In the genomic region with DNA sequence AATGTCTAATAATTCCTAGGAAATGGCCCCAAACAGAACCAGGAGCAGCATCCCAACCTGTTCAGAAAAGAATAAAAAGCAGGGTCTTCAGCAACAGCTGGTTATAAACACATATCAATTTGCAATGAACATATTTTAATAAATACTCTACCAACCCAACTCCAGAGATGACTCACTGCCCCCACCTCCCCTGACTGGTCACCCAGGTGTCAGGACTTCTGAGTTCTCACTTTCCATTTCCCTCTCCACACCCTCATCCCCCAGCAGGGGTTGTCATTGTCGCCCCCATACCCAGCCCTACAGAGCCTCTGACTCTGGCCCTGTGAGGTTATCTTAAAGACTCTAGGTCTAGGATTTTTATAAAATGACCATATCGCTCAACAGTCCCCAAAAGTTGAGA, we compare ENCODE assay signal across 26 cellular contexts. TPM values are rescaled to one million over a fixed set of nuclear protein-coding genes. Genes with fewer than 3 reads are reported as not detected.
"Had no signal": no experiment of that assay in that cellular context is flagged by ENCODE, and none has a peak within 500 bp of the region (broad histone marks: within the 10 kb centered on the region; RNA-seq: fewer than 3 reads in every experiment).

No MANE protein-coding gene starts in this region.

- H3K9me3 ChIP-seq: left ventricle myocardium inferior, neutrophil, ovary, psoas muscle, right atrium auricular region, tibial artery had no signal

- H3K4me1 Mint-ChIP-seq: T-cell had no signal

- H3K4me3 ChIP-seq: hepatocyte, left ventricle myocardium inferior, ovary, psoas muscle, right atrium auricular region, tibial artery had no signal

- H3K36me3 ChIP-seq: left ventricle myocardium inferior, neutrophil, ovary, right atrium auricular region, tibial artery had no signal

- DNase-seq: activated CD4-positive, alpha-beta memory T cell treated with anti-CD3 and anti-CD28 coated beads for 36 hours; activated CD4-positive, alpha-beta T cell treated with anti-CD3 and anti-CD28 coated beads for 4 hours; activated CD8-positive, alpha-beta memory T cell treated with anti-CD3 and anti-CD28 coated beads, Interleukin-2, amount 10 ng/mL, durations not matched to agents 7 days and 5 days; central memory CD4-positive, alpha-beta T cell; effector memory CD4-positive, alpha-beta T cell; glutamatergic neuron; kidney glomerular epithelial cell; left ventricle myocardium inferior; ovary; psoas muscle; stimulated activated CD4-positive, alpha-beta T cell treated with anti-CD3 and anti-CD28 coated beads, Interleukin-4, amount 100 ng/mL, for 24 hours; T-cell; tibial artery had no signal

- H3K4me3 Mint-ChIP-seq: activated CD4-positive, alpha-beta memory T cell treated with anti-CD3 and anti-CD28 coated beads for 36 hours; activated CD8-positive, alpha-beta memory T cell treated with anti-CD3 and anti-CD28 coated beads, Interleukin-2, amount 10 ng/mL, durations not matched to agents 7 days and 5 days; mesothelial cell of epicardium; natural killer cell treated with Interleukin-12 subunit alpha and Interleukin-12 subunit beta and Interleukin-15 and Interleukin-18, amount 100 ng/mL, for 72 hours; stimulated activated naive CD8-positive, alpha-beta T cell treated with anti-CD3 and anti-CD28 coated beads, Interleukin-15, Interleukin-2, amounts not matched to agents 100 ng/mL and 50 ng/mL, for 24 hours; T-cell; T-helper 2 cell treated with Interferon-gamma antibody and Interleukin-4, amounts not matched to agents 5 μg/mL and 100 μg/mL, for 36 hours had no signal

- ATAC-seq: activated CD8-positive, alpha-beta memory T cell treated with anti-CD3 and anti-CD28 coated beads, Interleukin-2, amount 10 ng/mL, durations not matched to agents 7 days and 5 days; activated naive CD4-positive, alpha-beta T cell treated with anti-CD3 and anti-CD28 coated beads, Interleukin-2, amount 50 U/mL, for 72 hours; esophagus mucosa; psoas muscle; T-cell had no signal

- H2AFZ ChIP-seq: hepatocyte had no signal

- H3K36me3 Mint-ChIP-seq: activated CD4-positive, alpha-beta memory T cell treated with anti-CD3 and anti-CD28 coated beads for 36 hours; activated CD8-positive, alpha-beta memory T cell treated with anti-CD3 and anti-CD28 coated beads, Interleukin-2, amount 10 ng/mL, durations not matched to agents 7 days and 5 days; activated naive CD4-positive, alpha-beta T cell treated with anti-CD3 and anti-CD28 coated beads, Interleukin-2, amount 50 U/mL, for 72 hours; mesothelial cell of epicardium; natural killer cell treated with Interleukin-12 subunit alpha and Interleukin-12 subunit beta and Interleukin-15 and Interleukin-18, amount 100 ng/mL, for 72 hours; T-cell had no signal

- H3K27ac Mint-ChIP-seq: activated CD4-positive, alpha-beta memory T cell treated with anti-CD3 and anti-CD28 coated beads for 36 hours; activated CD8-positive, alpha-beta memory T cell treated with anti-CD3 and anti-CD28 coated beads, Interleukin-2, amount 10 ng/mL, durations not matched to agents 7 days and 5 days; activated naive CD4-positive, alpha-beta T cell treated with anti-CD3 and anti-CD28 coated beads, Interleukin-2, amount 50 U/mL, for 72 hours; mesothelial cell of epicardium; natural killer cell treated with Interleukin-12 subunit alpha and Interleukin-12 subunit beta and Interleukin-15 and Interleukin-18, amount 100 ng/mL, for 72 hours; stimulated activated naive CD8-positive, alpha-beta T cell treated with anti-CD3 and anti-CD28 coated beads, Interleukin-15, Interleukin-2, amounts not matched to agents 100 ng/mL and 50 ng/mL, for 24 hours; T-cell; T-helper 2 cell treated with Interferon-gamma antibody and Interleukin-4, amounts not matched to agents 5 μg/mL and 100 μg/mL, for 36 hours had no signal

- H3K27ac ChIP-seq: hepatocyte, left ventricle myocardium inferior, neutrophil, ovary, psoas muscle, right atrium auricular region, tibial artery had no signal

- H3K27me3 ChIP-seq: hepatocyte, neutrophil, ovary, right atrium auricular region, tibial artery had no signal

- H3K27me3 Mint-ChIP-seq: activated CD4-positive, alpha-beta memory T cell treated with anti-CD3 and anti-CD28 coated beads for 36 hours; activated CD8-positive, alpha-beta memory T cell treated with anti-CD3 and anti-CD28 coated beads, Interleukin-2, amount 10 ng/mL, durations not matched to agents 7 days and 5 days; natural killer cell treated with Interleukin-12 subunit alpha and Interleukin-12 subunit beta and Interleukin-15 and Interleukin-18, amount 100 ng/mL, for 72 hours; stimulated activated naive CD8-positive, alpha-beta T cell treated with anti-CD3 and anti-CD28 coated beads, Interleukin-15, Interleukin-2, amounts not matched to agents 100 ng/mL and 50 ng/mL, for 24 hours; T-cell had no signal

- H3K4me2 ChIP-seq: hepatocyte had no signal

- H3K9me3 Mint-ChIP-seq: activated naive CD4-positive, alpha-beta T cell treated with anti-CD3 and anti-CD28 coated beads, Interleukin-2, amount 50 U/mL, for 72 hours; mesothelial cell of epicardium; natural killer cell treated with Interleukin-12 subunit alpha and Interleukin-12 subunit beta and Interleukin-15 and Interleukin-18, amount 100 ng/mL, for 72 hours; stimulated activated naive CD8-positive, alpha-beta T cell treated with anti-CD3 and anti-CD28 coated beads, Interleukin-15, Interleukin-2, amounts not matched to agents 100 ng/mL and 50 ng/mL, for 24 hours; T-cell; T-helper 2 cell treated with Interferon-gamma antibody and Interleukin-4, amounts not matched to agents 5 μg/mL and 100 μg/mL, for 36 hours had no signal

- H3K4me1 ChIP-seq: psoas muscle, tibial artery had no signal

- H3K79me2 ChIP-seq: hepatocyte had no signal

RNA-seq across cellular contexts. Expression of gene SERPINE3, which starts 6.9 kb away (rescaled TPM):
- total RNA-seq: activated CD4-positive, alpha-beta memory T cell treated with anti-CD3 and anti-CD28 coated beads for 36 hours; activated CD8-positive, alpha-beta memory T cell treated with anti-CD3 and anti-CD28 coated beads, Interleukin-2, amount 10 ng/mL, durations not matched to agents 7 days and 5 days; activated naive CD4-positive, alpha-beta T cell treated with anti-CD3 and anti-CD28 coated beads, Interleukin-2, amount 50 U/mL, for 72 hours; astrocyte; dermis microvascular lymphatic vessel endothelial cell; endothelial cell of umbilical vein; esophagus mucosa; left ventricle myocardium inferior; lung microvascular endothelial cell; natural killer cell treated with Interleukin-12 subunit alpha and Interleukin-12 subunit beta and Interleukin-15 and Interleukin-18, amount 100 ng/mL, for 72 hours; psoas muscle; right atrium auricular region; T-cell had no signal
